9 cellular contexts compared by ENCODE assay signal in genomic region chr2:214549946-214550345, GRCh38.
"Had no signal": no experiment of that assay in that cellular context is flagged by ENCODE, and none has a peak within 500 bp of the region (broad histone marks: within the 10 kb centered on the region; RNA-seq: fewer than 3 reads in every experiment).

No MANE protein-coding gene starts in this region.

- H3K9ac ChIP-seq: GM23248 had no signal

- ATAC-seq: HCT116, HepG2, K562 had no signal

- H3K4me3 Mint-ChIP-seq: HFFc6 had no signal

- H3K36me3 ChIP-seq: HAP-1 had no signal

- DNase-seq: GM23248, GOT3, H7, HFFc6, KG1 had no signal

- H3K4me3 ChIP-seq: GM23248, HAP-1, K562 had no signal

- H3K27ac Mint-ChIP-seq: HFFc6 had no signal

- H3K4me1 ChIP-seq: HAP-1 had no signal

- H2AFZ ChIP-seq: GM23248 had no signal

- H3K27ac ChIP-seq: GM23248 had no signal

- H3K9me3 ChIP-seq: HAP-1 had no signal
